In the genomic region with DNA sequence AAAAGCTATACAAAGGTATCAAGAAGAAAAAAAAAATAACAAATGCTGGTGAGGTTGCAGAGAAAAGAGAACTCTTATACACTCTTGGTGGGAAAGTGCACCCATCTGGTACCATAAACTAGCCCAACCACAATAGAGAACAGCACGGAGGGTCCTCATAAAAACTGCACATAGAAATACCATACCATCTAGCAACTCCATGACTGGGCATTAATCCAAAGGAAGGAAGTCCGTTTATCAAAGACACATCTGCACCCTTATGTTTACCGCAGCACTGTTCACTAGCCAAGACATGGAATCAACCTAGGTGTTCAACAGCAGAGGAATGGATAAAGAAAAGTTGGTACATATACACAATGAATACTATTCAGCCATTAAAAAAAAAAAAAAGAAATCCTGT, we compare ENCODE assay signal across 17 cellular contexts. TPM values are rescaled to one million over a fixed set of nuclear protein-coding genes. Genes with fewer than 3 reads are reported as not detected.
A peak's percentile ranks its signal among the peaks of the same experiment; 100 is the strongest.
DNase-seq lines count a peak whose midpoint lies in the region; ATAC-seq, FAIRE-seq and TF ChIP-seq lines count a peak whose summit lies in the region.
"Had no signal": no experiment of that assay in that cellular context is flagged by ENCODE, and none has a peak within 500 bp of the region (broad histone marks: within the 10 kb centered on the region; RNA-seq: fewer than 3 reads in every experiment).

No MANE protein-coding gene starts in this region.

- no peaks in the 10 kb centered on the region for H3K36me3 ChIP-seq in BLaER1
- no peaks in the 10 kb centered on the region for H3K36me3 ChIP-seq in K562 (ENCODE audit: control insufficient read depth, insufficient read depth, low read length)

- no peak for TF ChIP-seq EP300 in K562 (IDR thresholded peaks at IDR 0.05; ENCODE audit: low read length)

- WGBS in K562 (ENCODE audit: insufficient coverage, low coverage, missing lambda C conversion rate): 3% methylated on average over 3 of the region's 3 CpGs

- H3K9ac ChIP-seq in BLaER1 (no peak overlapping the region), K562 (ENCODE audit: insufficient read depth in 1 of 2, low read depth in 2 of 2, low read length in 2 of 2) (no peak overlapping the region)
- H3K9ac ChIP-seq: KMS-11 had no signal

- CTCF ChIA-PET in K562 (lab: Yijun Ruan, JAX; ENCODE audit: low intra/inter-chr PET ratio): no interaction called here

- H3K4me3 ChIP-seq in BLaER1: no peak overlapping the region
- no peak overlapping the region for H3K4me3 ChIP-seq in NB4 (ENCODE audit: low read depth, low read length)
- H3K4me3 ChIP-seq in K562: no peak overlapping the region
- H3K4me3 ChIP-seq: PC-9 had no signal

- H3K9me3 ChIP-seq in BLaER1 (no peaks in the 10 kb centered on the region), K562 (replicated peaks; ENCODE audit: control insufficient read depth, insufficient read depth, low read depth, low read length) (no peaks in the 10 kb centered on the region)

- H3K4me1 ChIP-seq in BLaER1 (peaks cover 12% of the 10 kb centered on the region), K562 (replicated peaks in 1 of 2; ENCODE audit: control insufficient read depth in 2 of 2, insufficient read depth in 2 of 2, low read length in 2 of 2) (no peaks in the 10 kb centered on the region)

- ATAC-seq in K562: peak; percentile 31; the same call in 2 of the 3 replicates

- intact Hi-C loops in K562 (cut with micrococcal nuclease): no loop called here

- TF ChIP-seq CTCF in NB4 (IDR thresholded peaks at IDR 0.05; ENCODE audit: low read depth, low read length) (no peak), K562 (IDR thresholded peaks at IDR 0.05 in 2 of 3, conservative IDR thresholded peaks at IDR 0.05 in 1 of 3; ENCODE audit: insufficient read depth in 2 of 3, low read depth in 1 of 3, low read length in 3 of 3) (no peak)

- no peaks in the 10 kb centered on the region for H3K9me1 ChIP-seq in K562 (ENCODE audit: control insufficient read depth, insufficient read depth, low read length)

- H3K4me2 ChIP-seq in BLaER1 (peak overlapping the region; percentile 34; the same call in 1 of the 2 replicates), K562 (ENCODE audit: insufficient read depth, low read length) (no peak overlapping the region)
- H3K4me2 ChIP-seq: KMS-11, PC-9 had no signal

- in situ Hi-C loops in K562 (cut with MboI): no loop called here

- H3K27ac ChIP-seq in BLaER1 (no peak overlapping the region), K562 (ENCODE audit: extremely low read depth, low read depth, low read length) (no peak overlapping the region)
- H3K27ac ChIP-seq: C4-2B, KMS-11, PC-9 had no signal

- POLR2A ChIA-PET in K562 (lab: Yijun Ruan, JAX): interaction anchor here (0.9 kb wide), 1 partner anchor 27 kb away, joined by 4 read pairs; no protein-coding TSS in a partner anchor

- no peaks in the 10 kb centered on the region for H3K27me3 ChIP-seq in BLaER1
- H3K27me3 ChIP-seq in K562 (ENCODE audit: control insufficient read depth in 2 of 2, insufficient read depth in 2 of 2, low read length in 2 of 2): peaks cover 58 to 63% of the 10 kb centered on the region in 2 experiments; a peak in 4 of 5 replicates

- no peak for TF ChIP-seq POLR2A in NB4 (IDR thresholded peaks at IDR 0.05; ENCODE audit: extremely low read depth, insufficient read length)
- TF ChIP-seq POLR2A in K562 (conservative IDR thresholded peaks at IDR 0.05): no peak

- no TSS peak for BruUV-seq in K562 (replicated peaks; lab: Mats Ljungman, UMichigan)

- peak; percentile 35 for DNase-seq in DMS 273 treated with DMSO at 0.1 percent for 48 hours (lab: John Stamatoyannopoulos, UW)
- DNase-seq in NB4 (ENCODE audit: low read depth): peak; percentile 43
- DNase-seq in K562 (ENCODE audit: extremely low read depth in 1 of 4, low spot score in 3 of 4): no peak
- no peak for DNase-seq in epidermal melanocyte (ENCODE audit: insufficient read length, low spot score)
- no peak for DNase-seq in SK-N-DZ (ENCODE audit: low spot score)
- DNase-seq in DMS153 (lab: John Stamatoyannopoulos, UW): no peak
- DNase-seq in activated CD8-positive, alpha-beta memory T cell treated with anti-CD3 and anti-CD28 coated beads for 24 hours: no peak
- DNase-seq: H7, HFFc6, NCI-H1105 treated with DMSO at 0.1 percent for 48 hours, NCI-H1694, NCI-H2081 treated with DMSO at 0.1 percent for 48 hours, PC-9 had no signal

- TF ChIP-seq RAD21 in K562 (CRISPR knock-in tag; conservative IDR thresholded peaks at IDR 0.05 in 1 of 2, IDR thresholded peaks at IDR 0.05 in 1 of 2): no peak

- H2AFZ ChIP-seq in K562 (ENCODE audit: low read depth, low read length): no peak overlapping the region
- H2AFZ ChIP-seq: PC-9 had no signal

- peak; percentile 37 for FAIRE-seq in K562 (lab: Jason Lieb, UNC)

- H4K20me1 ChIP-seq in BLaER1 (no peaks in the 10 kb centered on the region), K562 (replicated peaks; ENCODE audit: control insufficient read depth, insufficient read depth, low read length) (no peaks in the 10 kb centered on the region)

- no peaks in the 10 kb centered on the region for H3K79me2 ChIP-seq in K562 (ENCODE audit: control insufficient read depth, insufficient read depth, low read length)

TF ChIP-seq in K562, 482 proteins besides CTCF, POLR2A, EP300 and RAD21 (continues in another document):
- no peak for TF ChIP-seq SNIP1 (IDR thresholded peaks at IDR 0.05; ENCODE audit: low read depth)

RNA-seq across cellular contexts. Expression of gene CLDN5, which starts 10.8 kb away (rescaled TPM):
- not detected in 2 replicates for total RNA-seq in K562 (2011; cell fraction: chromatin; rRNA removed; ENCODE audit: low replicate concordance)
- total RNA-seq in K562 (2011; cell fraction: nucleolus; rRNA removed): not detected in 2 replicates
- total RNA-seq in K562 (2011; cell fraction: nucleoplasm; rRNA removed): not detected in 2 replicates
- not detected in 2 replicates for total RNA-seq in K562 (2014; rRNA removed)
- total RNA-seq in K562 (2014; rRNA removed; fragmentation: Illumina TruSeq; extraction: Trizol): not detected in 2 replicates
- not detected in 2 replicates for total RNA-seq in K562 (2015; rRNA removed; fragmentation: Illumina TruSeq; extraction: Trizol)
- 0.16 and 0.20 TPM in 2 replicates for total RNA-seq in K562 (2021)
- polyA plus RNA-seq in K562 (2011; rRNA removed): not detected in 2 replicates
- polyA plus RNA-seq in K562 (2011; cell fraction: cytosol; rRNA removed): not detected in 2 replicates
- polyA plus RNA-seq in K562 (2011; cell fraction: nucleus; rRNA removed): not detected in 2 replicates
- polyA plus RNA-seq in K562 (2012): 0.08 and 0.18 TPM in 2 replicates
- polyA plus RNA-seq in K562 (2014; fragmentation: Illumina TruSeq; extraction: Trizol): not detected in 2 replicates
- not detected for polyA plus RNA-seq in K562 (2014; fragmentation: Nextera tagmentation; extraction: Ambion mirVana)
- polyA plus RNA-seq in K562 (2014; rRNA removed): not detected in 2 replicates
- not detected in 2 replicates for polyA minus RNA-seq in K562 (2011; rRNA and poly(A)+ RNA removed)
- polyA minus RNA-seq in K562 (2011; cell fraction: cytosol; rRNA and poly(A)+ RNA removed): not detected in 2 replicates
- polyA minus RNA-seq in K562 (2011; cell fraction: nucleus; rRNA and poly(A)+ RNA removed): not detected in 2 replicates
- 4.0 and 5.3 TPM in 2 replicates for polyA plus RNA-seq in SK-N-DZ (2014; cell fraction: cytosol; rRNA removed)
- 3.8 and 4.5 TPM in 2 replicates for polyA plus RNA-seq in SK-N-DZ (2014; cell fraction: nucleus; rRNA removed)
- total RNA-seq: MCF 10A, PC-9 had no signal

RNA-seq across cellular contexts. Expression of gene CDC45, which starts 55.3 kb away (rescaled TPM):
- total RNA-seq in K562 (2011; cell fraction: chromatin; rRNA removed; ENCODE audit: low replicate concordance): 810 and 853 TPM in 2 replicates
- 339 and 346 TPM in 2 replicates for total RNA-seq in K562 (2011; cell fraction: nucleolus; rRNA removed)
- total RNA-seq in K562 (2011; cell fraction: nucleoplasm; rRNA removed): 307 and 398 TPM in 2 replicates
- total RNA-seq in K562 (2014; rRNA removed): 415 and 450 TPM in 2 replicates
- total RNA-seq in K562 (2014; rRNA removed; fragmentation: Illumina TruSeq; extraction: Trizol): 263 and 295 TPM in 2 replicates
- 239 and 251 TPM in 2 replicates for total RNA-seq in K562 (2015; rRNA removed; fragmentation: Illumina TruSeq; extraction: Trizol)
- 312 and 319 TPM in 2 replicates for total RNA-seq in K562 (2021)
- polyA plus RNA-seq in K562 (2011; rRNA removed): 580 and 584 TPM in 2 replicates
- polyA plus RNA-seq in K562 (2011; cell fraction: cytosol; rRNA removed): 370 and 430 TPM in 2 replicates
- polyA plus RNA-seq in K562 (2011; cell fraction: nucleus; rRNA removed): 642 and 944 TPM in 2 replicates
- 267 and 326 TPM in 2 replicates for polyA plus RNA-seq in K562 (2012)
- polyA plus RNA-seq in K562 (2014; fragmentation: Illumina TruSeq; extraction: Trizol): 412 and 430 TPM in 2 replicates
- polyA plus RNA-seq in K562 (2014; fragmentation: Nextera tagmentation; extraction: Ambion mirVana): 100 to 1,000 TPM; 276 to 465 TPM
- polyA plus RNA-seq in K562 (2014; rRNA removed): 410 and 427 TPM in 2 replicates
- 415 and 540 TPM in 2 replicates for polyA minus RNA-seq in K562 (2011; rRNA and poly(A)+ RNA removed)
- polyA minus RNA-seq in K562 (2011; cell fraction: cytosol; rRNA and poly(A)+ RNA removed): 153 and 162 TPM in 2 replicates
- 185 and 445 TPM in 2 replicates for polyA minus RNA-seq in K562 (2011; cell fraction: nucleus; rRNA and poly(A)+ RNA removed)
- 133 and 141 TPM in 2 replicates for polyA plus RNA-seq in SK-N-DZ (2014; cell fraction: cytosol; rRNA removed)
- 183 and 247 TPM in 2 replicates for polyA plus RNA-seq in SK-N-DZ (2014; cell fraction: nucleus; rRNA removed)

RNA-seq across cellular contexts. Expression of gene UFD1, which starts 56.0 kb away (rescaled TPM):
- 307 and 375 TPM in 2 replicates for total RNA-seq in K562 (2011; cell fraction: chromatin; rRNA removed; ENCODE audit: low replicate concordance)
- 219 and 230 TPM in 2 replicates for total RNA-seq in K562 (2011; cell fraction: nucleolus; rRNA removed)
- total RNA-seq in K562 (2011; cell fraction: nucleoplasm; rRNA removed): 278 and 374 TPM in 2 replicates
- total RNA-seq in K562 (2014; rRNA removed) (238 and 290 TPM in 2 replicates), K562 (2014; rRNA removed; fragmentation: Illumina TruSeq; extraction: Trizol) (361 and 365 TPM in 2 replicates), K562 (2015; rRNA removed; fragmentation: Illumina TruSeq; extraction: Trizol) (330 and 363 TPM in 2 replicates), K562 (2021) (284 and 307 TPM in 2 replicates)
- polyA plus RNA-seq in K562 (2011; rRNA removed) (428 and 564 TPM in 2 replicates), K562 (2014; fragmentation: Illumina TruSeq; extraction: Trizol) (551 and 645 TPM in 2 replicates), K562 (2014; fragmentation: Nextera tagmentation; extraction: Ambion mirVana) (100 to 1,000 TPM; 503 to 627 TPM), K562 (2014; rRNA removed) (321 and 446 TPM in 2 replicates)
- polyA plus RNA-seq in K562 (2011; cell fraction: cytosol; rRNA removed): 516 and 625 TPM in 2 replicates
- polyA plus RNA-seq in K562 (2011; cell fraction: nucleus; rRNA removed): 577 and 723 TPM in 2 replicates
- 381 and 502 TPM in 2 replicates for polyA plus RNA-seq in K562 (2012)
- 432 and 439 TPM in 2 replicates for polyA minus RNA-seq in K562 (2011; rRNA and poly(A)+ RNA removed)
- 143 and 172 TPM in 2 replicates for polyA minus RNA-seq in K562 (2011; cell fraction: cytosol; rRNA and poly(A)+ RNA removed)
- polyA minus RNA-seq in K562 (2011; cell fraction: nucleus; rRNA and poly(A)+ RNA removed): 99.8 and 195 TPM in 2 replicates
- 95.2 and 95.4 TPM in 2 replicates for polyA plus RNA-seq in SK-N-DZ (2014; cell fraction: cytosol; rRNA removed)
- 64.4 and 79.8 TPM in 2 replicates for polyA plus RNA-seq in SK-N-DZ (2014; cell fraction: nucleus; rRNA removed)

Comparison
In these comparisons a context has a peak if more than half of its experiments do, and no peak if none do; other contexts are left out.
1. DNase-seq: peak in DMS 273 treated with DMSO at 0.1 percent for 48 hours (single experiment) and NB4 (single experiment); none in K562 (0 of 4), epidermal melanocyte (single experiment), SK-N-DZ (single experiment), DMS153 (single experiment) and activated CD8-positive, alpha-beta memory T cell treated with anti-CD3 and anti-CD28 coated beads for 24 hours (single experiment).